Comparison of ENCODE assay signal across 1 cellular context in genomic region chr5:177359860-177360259, GRCh38.
TF ChIP-seq lines count a peak whose summit lies in the region.

No MANE protein-coding gene starts in this region.

TF ChIP-seq in IMR-90, 13 proteins besides CTCF, POLR2A, EP300 and RAD21:
- TF ChIP-seq RFX5 (IDR thresholded peaks at IDR 0.05; ENCODE audit: low read depth, low read length) (no peak), MAFK (IDR thresholded peaks at IDR 0.05; ENCODE audit: low read depth, low read length) (no peak), CHD1 (IDR thresholded peaks at IDR 0.05; ENCODE audit: low read depth, low read length) (no peak), CEBPB (IDR thresholded peaks at IDR 0.05; ENCODE audit: low read depth, low read length) (no peak), ELK1 (IDR thresholded peaks at IDR 0.05; ENCODE audit: borderline replicate concordance, low read depth, low read length) (no peak), USF2 (IDR thresholded peaks at IDR 0.05; ENCODE audit: low read depth, low read length) (no peak), FOS (IDR thresholded peaks at IDR 0.05; ENCODE audit: low read depth, low read length) (no peak), MXI1 (IDR thresholded peaks at IDR 0.05; ENCODE audit: borderline replicate concordance, low read depth, low read length) (no peak), SMC3 (IDR thresholded peaks at IDR 0.05; ENCODE audit: low read depth, low read length) (no peak), BHLHE40 (IDR thresholded peaks at IDR 0.05; ENCODE audit: low read depth, low read length) (no peak), NFE2L2 (IDR thresholded peaks at IDR 0.05; ENCODE audit: low read depth, low read length) (no peak), MAZ (IDR thresholded peaks at IDR 0.05; ENCODE audit: borderline replicate concordance, low read depth, low read length) (no peak), RCOR1 (IDR thresholded peaks at IDR 0.05; ENCODE audit: insufficient replicate concordance, low read length) (no peak)
